Comparison of ENCODE assay signal across 8 cellular contexts in the genomic region with DNA sequence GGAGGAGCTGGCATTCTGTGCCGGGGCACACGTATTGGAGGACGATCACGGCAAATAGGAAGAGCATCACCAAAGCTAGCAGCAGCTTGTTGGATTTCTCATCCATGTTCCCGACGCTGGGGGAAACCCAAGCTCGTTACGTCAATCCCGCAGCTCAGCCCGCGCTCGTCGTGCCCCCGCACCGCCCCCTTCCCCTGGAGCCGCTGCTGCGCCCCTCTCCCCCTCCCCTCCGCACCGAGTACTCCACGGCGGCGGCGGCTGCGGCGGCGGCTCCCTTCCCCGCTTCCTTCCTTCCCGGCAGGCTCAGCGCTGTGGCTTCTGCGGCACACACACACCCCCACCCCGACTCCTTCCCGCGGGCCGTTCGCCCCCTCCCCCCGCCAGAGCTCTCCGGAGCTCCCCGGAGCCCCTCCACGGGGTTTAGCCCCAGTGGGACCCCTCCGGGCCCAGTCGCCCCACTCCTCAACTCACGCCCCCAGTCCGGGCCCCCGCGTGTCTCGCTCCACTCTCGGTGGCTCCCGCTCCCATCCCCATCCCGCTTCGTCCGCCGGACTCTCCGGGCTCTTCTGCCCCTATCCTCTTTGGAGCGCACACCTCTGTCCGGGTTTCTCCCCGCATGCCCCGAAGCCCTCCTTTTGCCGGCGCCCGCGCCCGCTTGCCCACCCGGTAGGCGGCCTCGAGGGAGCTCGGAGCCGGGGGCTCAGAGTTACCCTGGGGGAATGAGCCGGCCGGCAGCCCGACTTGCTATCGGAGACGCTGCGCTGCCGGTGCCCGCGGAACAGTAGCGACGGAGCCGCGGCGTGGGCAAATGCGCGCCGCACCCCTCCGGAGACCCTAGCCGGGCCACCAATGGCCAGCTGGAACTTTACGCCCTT. TPM values are rescaled to one million over a fixed set of nuclear protein-coding genes. Genes with fewer than 3 reads are reported as not detected.
A peak's percentile ranks its signal among the peaks of the same experiment; 100 is the strongest.
DNase-seq lines count a peak whose midpoint lies in the region; ATAC-seq and TF ChIP-seq lines count a peak whose summit lies in the region.

No MANE protein-coding gene starts in this region.

- ATAC-seq in WTC11 (peak; percentile 49), gastrocnemius medialis (peak in 1 of 2 donors; percentile 49), HG02759 (IDR thresholded peaks at IDR 0.05; ENCODE audit: unreplicated experiment) (no peak), HG03108 (IDR thresholded peaks at IDR 0.05; ENCODE audit: unreplicated experiment) (no peak)

- in situ Hi-C loops in gastrocnemius medialis (cut with MboI; ENCODE audit: low sequenced_read_pairs in 4 of 4) = loop anchor here in 2 of 4 donors (25.0 kb wide), 1 partner anchor 220 kb away; no protein-coding TSS in a partner anchor

- H3K4me1 ChIP-seq in HUES48 (ENCODE audit: control insufficient read depth, insufficient read depth, low read length) (peaks cover 30% of the 10 kb centered on the region), left ventricle myocardium inferior (peaks cover 22% of the 10 kb centered on the region), gastrocnemius medialis (peaks cover 0 to 4% of the 10 kb centered on the region in 2 donors)

- H3K9me3 Mint-ChIP-seq in WTC11 = no peaks in the 10 kb centered on the region

- H3K9ac ChIP-seq in HUES48 (ENCODE audit: low read depth, low read length) = peak overlapping the region; percentile 30

- intact Hi-C loops in left ventricle myocardium inferior (cut with micrococcal nuclease) (no loop called here), gastrocnemius medialis (cut with DNase I; ENCODE audit: low total_unique reads) (loop anchor here (5.0 to 10.0 kb wide), 2 partner anchors 113 to 215 kb away; no protein-coding TSS in a partner anchor)

- H3K36me3 ChIP-seq in HUES48 (ENCODE audit: control insufficient read depth, insufficient read depth, low read length) (no peaks in the 10 kb centered on the region), left ventricle myocardium inferior (no peaks in the 10 kb centered on the region), gastrocnemius medialis (no peaks in the 10 kb centered on the region)

- POLR2A ChIA-PET in WTC11 (lab: Charles Lee) = no interaction called here

- H3K4me3 Mint-ChIP-seq in WTC11 = peak overlapping the region; percentile 73

- H3K9me3 ChIP-seq in HUES48 (ENCODE audit: control insufficient read depth, insufficient read depth, low read length) (no peaks in the 10 kb centered on the region), left ventricle myocardium inferior (replicated peaks) (no peaks in the 10 kb centered on the region), gastrocnemius medialis (no peaks in the 10 kb centered on the region)

- DNase-seq in WTC11 (ENCODE audit: low spot score) = peak; percentile 54
- DNase-seq in left ventricle myocardium inferior = no peak
- no peak for DNase-seq in gastrocnemius medialis
- DNase-seq in NCI-H146 (lab: John Stamatoyannopoulos, UW) = no peak
- no peak for DNase-seq in SHP77 (lab: John Stamatoyannopoulos, UW)

- TF ChIP-seq POLR2A in gastrocnemius medialis (IDR thresholded peaks at IDR 0.05) = no peak

- peaks cover 50% of the 10 kb centered on the region for H3K4me1 Mint-ChIP-seq in WTC11

- no peak for TF ChIP-seq CTCF in WTC11 (IDR thresholded peaks at IDR 0.05)
- TF ChIP-seq CTCF in left ventricle myocardium inferior (IDR thresholded peaks at IDR 0.05; ENCODE audit: borderline replicate concordance) = no peak
- TF ChIP-seq CTCF in gastrocnemius medialis (IDR thresholded peaks at IDR 0.05 in 4 of 5, conservative IDR thresholded peaks at IDR 0.05 in 1 of 5) = no peak

- CTCF ChIA-PET in WTC11 (lab: Charles Lee) = interaction anchor here (0.9 to 2.6 kb wide), 5 partner anchors 9 to 326 kb away, joined by 3 to 17 read pairs (median 4); no protein-coding TSS in a partner anchor

- no peak overlapping the region for H3K27ac Mint-ChIP-seq in WTC11

- no peak overlapping the region for H3K27ac ChIP-seq in HUES48 (ENCODE audit: low read depth, low read length)
- H3K27ac ChIP-seq in left ventricle myocardium inferior (replicated peaks) = no peak overlapping the region
- H3K27ac ChIP-seq in gastrocnemius medialis = peak overlapping the region in 2 of 4 donors; percentile 37 to 40

- H3K36me3 Mint-ChIP-seq in WTC11 = no peaks in the 10 kb centered on the region

- H3K4me3 ChIP-seq in HUES48 (ENCODE audit: low read depth, low read length) (peak overlapping the region; percentile 66), left ventricle myocardium inferior (peak overlapping the region; percentile 62), gastrocnemius medialis (peak overlapping the region; percentile 48 to 59 (median 50))

- peaks cover 83% of the 10 kb centered on the region for H3K27me3 ChIP-seq in HUES48 (ENCODE audit: control insufficient read depth, insufficient read depth, low read length)
- peaks cover 61% of the 10 kb centered on the region for H3K27me3 ChIP-seq in left ventricle myocardium inferior (ENCODE audit: low read depth)
- H3K27me3 ChIP-seq in gastrocnemius medialis = peaks cover 0 to 19% (median 8%) of the 10 kb centered on the region in 3 donors

- peaks cover 77% of the 10 kb centered on the region for H3K27me3 Mint-ChIP-seq in WTC11 (ENCODE audit: low read depth)

TF ChIP-seq in WTC11, 78 proteins besides CTCF, POLR2A, EP300 and RAD21:
- TF ChIP-seq ZNF121 (CRISPR knock-in tag; IDR thresholded peaks at IDR 0.05) (no peak), GABPB1 (CRISPR knock-in tag; IDR thresholded peaks at IDR 0.05) (no peak), TEAD4 (CRISPR knock-in tag; IDR thresholded peaks at IDR 0.05) (no peak), OVOL2 (CRISPR knock-in tag; IDR thresholded peaks at IDR 0.05; ENCODE audit: borderline replicate concordance) (no peak), JUN (CRISPR knock-in tag; IDR thresholded peaks at IDR 0.05) (no peak), ZNF396 (CRISPR knock-in tag; IDR thresholded peaks at IDR 0.05; ENCODE audit: borderline replicate concordance) (no peak), CBFB (CRISPR knock-in tag; IDR thresholded peaks at IDR 0.05; ENCODE audit: low read depth) (no peak), TEAD1 (CRISPR knock-in tag; IDR thresholded peaks at IDR 0.05) (no peak), ZBTB21 (CRISPR knock-in tag; IDR thresholded peaks at IDR 0.05; ENCODE audit: borderline replicate concordance) (no peak), ZNF263 (CRISPR knock-in tag; IDR thresholded peaks at IDR 0.05; ENCODE audit: low read depth) (no peak), SMAD4 (CRISPR knock-in tag; IDR thresholded peaks at IDR 0.05) (no peak), NR2C2 (CRISPR knock-in tag; IDR thresholded peaks at IDR 0.05) (no peak), NR1H2 (CRISPR knock-in tag; IDR thresholded peaks at IDR 0.05) (no peak)
- TF ChIP-seq, protein P1, sequence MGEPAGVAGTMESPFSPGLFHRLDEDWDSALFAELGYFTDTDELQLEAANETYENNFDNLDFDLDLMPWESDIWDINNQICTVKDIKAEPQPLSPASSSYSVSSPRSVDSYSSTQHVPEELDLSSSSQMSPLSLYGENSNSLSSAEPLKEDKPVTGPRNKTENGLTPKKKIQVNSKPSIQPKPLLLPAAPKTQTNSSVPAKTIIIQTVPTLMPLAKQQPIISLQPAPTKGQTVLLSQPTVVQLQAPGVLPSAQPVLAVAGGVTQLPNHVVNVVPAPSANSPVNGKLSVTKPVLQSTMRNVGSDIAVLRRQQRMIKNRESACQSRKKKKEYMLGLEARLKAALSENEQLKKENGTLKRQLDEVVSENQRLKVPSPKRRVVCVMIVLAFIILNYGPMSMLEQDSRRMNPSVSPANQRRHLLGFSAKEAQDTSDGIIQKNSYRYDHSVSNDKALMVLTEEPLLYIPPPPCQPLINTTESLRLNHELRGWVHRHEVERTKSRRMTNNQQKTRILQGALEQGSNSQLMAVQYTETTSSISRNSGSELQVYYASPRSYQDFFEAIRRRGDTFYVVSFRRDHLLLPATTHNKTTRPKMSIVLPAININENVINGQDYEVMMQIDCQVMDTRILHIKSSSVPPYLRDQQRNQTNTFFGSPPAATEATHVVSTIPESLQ (CRISPR knock-in tag; IDR thresholded peaks at IDR 0.05) = no peak
- TF ChIP-seq, protein P2, sequence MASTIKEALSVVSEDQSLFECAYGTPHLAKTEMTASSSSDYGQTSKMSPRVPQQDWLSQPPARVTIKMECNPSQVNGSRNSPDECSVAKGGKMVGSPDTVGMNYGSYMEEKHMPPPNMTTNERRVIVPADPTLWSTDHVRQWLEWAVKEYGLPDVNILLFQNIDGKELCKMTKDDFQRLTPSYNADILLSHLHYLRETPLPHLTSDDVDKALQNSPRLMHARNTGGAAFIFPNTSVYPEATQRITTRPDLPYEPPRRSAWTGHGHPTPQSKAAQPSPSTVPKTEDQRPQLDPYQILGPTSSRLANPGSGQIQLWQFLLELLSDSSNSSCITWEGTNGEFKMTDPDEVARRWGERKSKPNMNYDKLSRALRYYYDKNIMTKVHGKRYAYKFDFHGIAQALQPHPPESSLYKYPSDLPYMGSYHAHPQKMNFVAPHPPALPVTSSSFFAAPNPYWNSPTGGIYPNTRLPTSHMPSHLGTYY (CRISPR knock-in tag; IDR thresholded peaks at IDR 0.05) = no peak
- TF ChIP-seq, protein P3, sequence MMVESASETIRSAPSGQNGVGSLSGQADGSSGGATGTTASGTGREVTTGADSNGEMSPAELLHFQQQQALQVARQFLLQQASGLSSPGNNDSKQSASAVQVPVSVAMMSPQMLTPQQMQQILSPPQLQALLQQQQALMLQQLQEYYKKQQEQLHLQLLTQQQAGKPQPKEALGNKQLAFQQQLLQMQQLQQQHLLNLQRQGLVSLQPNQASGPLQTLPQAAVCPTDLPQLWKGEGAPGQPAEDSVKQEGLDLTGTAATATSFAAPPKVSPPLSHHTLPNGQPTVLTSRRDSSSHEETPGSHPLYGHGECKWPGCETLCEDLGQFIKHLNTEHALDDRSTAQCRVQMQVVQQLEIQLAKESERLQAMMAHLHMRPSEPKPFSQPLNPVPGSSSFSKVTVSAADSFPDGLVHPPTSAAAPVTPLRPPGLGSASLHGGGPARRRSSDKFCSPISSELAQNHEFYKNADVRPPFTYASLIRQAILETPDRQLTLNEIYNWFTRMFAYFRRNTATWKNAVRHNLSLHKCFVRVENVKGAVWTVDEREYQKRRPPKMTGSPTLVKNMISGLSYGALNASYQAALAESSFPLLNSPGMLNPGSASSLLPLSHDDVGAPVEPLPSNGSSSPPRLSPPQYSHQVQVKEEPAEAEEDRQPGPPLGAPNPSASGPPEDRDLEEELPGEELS (CRISPR knock-in tag; IDR thresholded peaks at IDR 0.05) = no peak

RNA-seq across cellular contexts. Expression of a gene that starts 1.0 kb away (rescaled TPM):
- 6.9 to 8.1 TPM (median 7.3 TPM) in 3 replicates for total RNA-seq in WTC11 (2021)
- total RNA-seq in left ventricle myocardium inferior = 0.19 TPM
- 1 to 10 TPM in 3 of 4 donors, not detected in 1; 1.9 to 2.8 (median 2.1) TPM for total RNA-seq in gastrocnemius medialis
